ENCODE assay signal across 1 cellular context in genomic region chr3:14324224-14324944, GRCh38.
TF ChIP-seq lines count a peak whose summit lies in the region.

No MANE protein-coding gene starts in this region.

TF ChIP-seq in HepG2, 621 proteins besides CTCF, POLR2A, EP300 and RAD21 (continued from another document):
- 0 out of 2 replicates have a peak, but pooled peaks have one; percentile 19 for TF ChIP-seq ZNF687 (CRISPR knock-in tag; IDR thresholded peaks at IDR 0.05)
- no peak for TF ChIP-seq ATF7-NPFF (CRISPR knock-in tag; IDR thresholded peaks at IDR 0.05; ENCODE audit: low read depth)
- TF ChIP-seq ZNF24 (IDR thresholded peaks at IDR 0.05) = no peak
- peak; percentile 61; the same call in 1 of the 2 replicates for TF ChIP-seq ZKSCAN1 (IDR thresholded peaks at IDR 0.05; ENCODE audit: low read length)
- TF ChIP-seq ZNF570 (CRISPR knock-in tag; IDR thresholded peaks at IDR 0.05; ENCODE audit: borderline replicate concordance) = no peak
